Comparison of ENCODE assay signal across 8 cellular contexts in genomic region chr4:1683903-1684755, GRCh38. TPM values are rescaled to one million over a fixed set of nuclear protein-coding genes. Genes with fewer than 3 reads are reported as not detected.
DNase-seq lines count a peak whose midpoint lies in the region; ATAC-seq and TF ChIP-seq lines count a peak whose summit lies in the region.

TSS of gene FAM53A (minus strand) at chr4:1684313. CDS start at chr4:1668741, 15,572 bp downstream.

- in situ Hi-C loops in ACHN (cut with HindIII; ENCODE audit: low pct_ligation_motif_present, low pct_unique_long_range_greater_than_20kb, low sequenced_read_pairs), result no loop called here

- TF ChIP-seq CTCF in colonic mucosa (IDR thresholded peaks at IDR 0.05), result no peak

- no peaks in the 10 kb centered on the region for H3K9me3 ChIP-seq in colonic mucosa

- peak; percentile 82 for DNase-seq in ACHN
- DNase-seq in NCI-H345 treated with DMSO at 0.1 percent for 48 hours (lab: John Stamatoyannopoulos, UW; ENCODE audit: unreplicated experiment), result peak; percentile 30
- DNase-seq in activated CD4-positive, alpha-beta T cell treated with anti-CD3 and anti-CD28 coated beads, Interleukin-2, amount 10 ng/mL, durations not matched to agents 24 days and 14 days, result peak; percentile 99
- peak; percentile 97 for DNase-seq in colonic mucosa
- peak; percentile 95 for DNase-seq in left kidney (ENCODE audit: low read depth, low spot score)
- DNase-seq in stimulated activated CD4-positive, alpha-beta T cell treated with anti-CD3 and anti-CD28 coated beads, Interleukin-1b, Interleukin-23, amount 100 ng/mL, for 4 hours (ENCODE audit: low read depth in 2 of 2), result peak; percentile 94 to 98

- H3K4me3 Mint-ChIP-seq in activated CD4-positive, alpha-beta T cell treated with anti-CD3 and anti-CD28 coated beads, Interleukin-2, amount 10 ng/mL, durations not matched to agents 24 days and 14 days, result peak within 1 kb of the TSS; percentile 83

- H3K27ac Mint-ChIP-seq in activated CD4-positive, alpha-beta T cell treated with anti-CD3 and anti-CD28 coated beads, Interleukin-2, amount 10 ng/mL, durations not matched to agents 24 days and 14 days, result peak within 1 kb of the TSS; percentile 88

- H3K4me1 Mint-ChIP-seq in activated CD4-positive, alpha-beta T cell treated with anti-CD3 and anti-CD28 coated beads, Interleukin-2, amount 10 ng/mL, durations not matched to agents 24 days and 14 days, result peaks cover 12% of the 10 kb centered on the region

- H3K36me3 Mint-ChIP-seq in activated CD4-positive, alpha-beta T cell treated with anti-CD3 and anti-CD28 coated beads, Interleukin-2, amount 10 ng/mL, durations not matched to agents 24 days and 14 days (ENCODE audit: low read depth), result peaks cover 6% of the 10 kb centered on the region

- peaks cover 2% of the 10 kb centered on the region for H3K27me3 Mint-ChIP-seq in activated CD4-positive, alpha-beta T cell treated with anti-CD3 and anti-CD28 coated beads, Interleukin-2, amount 10 ng/mL, durations not matched to agents 24 days and 14 days

- peak within 1 kb of the TSS; percentile 71 for H3K4me3 ChIP-seq in colonic mucosa

- H3K27me3 ChIP-seq in colonic mucosa, result no peaks in the 10 kb centered on the region

- H3K4me1 ChIP-seq in colonic mucosa, result no peaks in the 10 kb centered on the region

- intact Hi-C loops in activated CD4-positive, alpha-beta T cell treated with anti-CD3 and anti-CD28 coated beads, Interleukin-2, amount 10 ng/mL, durations not matched to agents 24 days and 14 days (cut with micrococcal nuclease), result loop anchor here (1.0 to 5.0 kb wide), 3 partner anchors 28 to 437 kb away; partner anchors contain the start of genes CTBP1 and SLBP
- intact Hi-C loops in colonic mucosa (cut with DNase I), result no loop called here

- ATAC-seq in GM18873 (IDR thresholded peaks at IDR 0.05; ENCODE audit: low FRiP score, unreplicated experiment) (peak; percentile 58), HG03103 (IDR thresholded peaks at IDR 0.05; ENCODE audit: low read depth, unreplicated experiment) (peak; percentile 82)

- peak within 1 kb of the TSS; percentile 57 for H3K27ac ChIP-seq in colonic mucosa

- H3K9me3 Mint-ChIP-seq in activated CD4-positive, alpha-beta T cell treated with anti-CD3 and anti-CD28 coated beads, Interleukin-2, amount 10 ng/mL, durations not matched to agents 24 days and 14 days, result no peaks in the 10 kb centered on the region

- peak within 1 kb of the TSS; percentile 61 to 76 for H3K9ac ChIP-seq in colonic mucosa (ENCODE audit: low read depth in 2 of 2, low read length in 2 of 2)

- no peaks in the 10 kb centered on the region for H3K36me3 ChIP-seq in colonic mucosa

RNA-seq across cellular contexts. Expression of gene FAM53A, which starts in this region (rescaled TPM):
- 3.5 and 4.0 TPM in 2 replicates for total RNA-seq in activated CD4-positive, alpha-beta T cell treated with anti-CD3 and anti-CD28 coated beads, Interleukin-2, amount 10 ng/mL, durations not matched to agents 24 days and 14 days
- total RNA-seq in colonic mucosa, result 1 to 10 TPM in 1 of 2 donors, under 1 TPM in 1; 0.86 to 1.5 TPM

Comparison
In these comparisons a context has a peak if more than half of its experiments do, and no peak if none do; other contexts are left out.
1. Peak in every context shown above with its lines: DNase-seq, ATAC-seq, H3K4me3 ChIP-seq and H3K27ac ChIP-seq.
2. DNase-seq: peak in every context shown above with its lines; median percentile 99 in activated CD4-positive, alpha-beta T cell treated with anti-CD3 and anti-CD28 coated beads, Interleukin-2, amount 10 ng/mL, durations not matched to agents 24 days and 14 days; 97 in colonic mucosa; 96 in stimulated activated CD4-positive, alpha-beta T cell treated with anti-CD3 and anti-CD28 coated beads, Interleukin-1b, Interleukin-23, amount 100 ng/mL, for 4 hours; 95 in left kidney; 82 in ACHN; 30 in NCI-H345 treated with DMSO at 0.1 percent for 48 hours.